ENCODE assay signal across 8 cellular contexts in genomic region chr1:109193653-109194590, GRCh38. TPM values are rescaled to one million over a fixed set of nuclear protein-coding genes. Genes with fewer than 3 reads are reported as not detected.
DNase-seq lines count a peak whose midpoint lies in the region; ATAC-seq and TF ChIP-seq lines count a peak whose summit lies in the region.

No MANE protein-coding gene starts in this region.

- TF ChIP-seq EP300 in Ishikawa (IDR thresholded peaks at IDR 0.05; ENCODE audit: borderline replicate concordance) = no peak
- TF ChIP-seq EP300 in upper lobe of left lung (IDR thresholded peaks at IDR 0.05) = no peak

- TF ChIP-seq CTCF in brain microvascular endothelial cell (IDR thresholded peaks at IDR 0.05; ENCODE audit: low read depth, low read length, missing control alignments) (peak; percentile 83), upper lobe of left lung (IDR thresholded peaks at IDR 0.05) (peak; percentile 49 to 72 (median 64)), uterus (IDR thresholded peaks at IDR 0.05) (no peak)

- H3K9me3 ChIP-seq in upper lobe of left lung (no peaks in the 10 kb centered on the region), uterus (no peaks in the 10 kb centered on the region)

- WGBS in upper lobe of left lung, 2 donors = 30 to 52% methylated on average over 14 of the region's 14 CpGs

- intact Hi-C loops in uterus (cut with DNase I; ENCODE audit: low total_unique reads) = no loop called here

- H3K4me3 Mint-ChIP-seq in T-helper 2 cell treated with Interferon-gamma antibody and Interleukin-4, amounts not matched to agents 5 μg/mL and 100 μg/mL, for 36 hours = no peak overlapping the region

- H3K27me3 Mint-ChIP-seq in T-helper 2 cell treated with Interferon-gamma antibody and Interleukin-4, amounts not matched to agents 5 μg/mL and 100 μg/mL, for 36 hours (ENCODE audit: low read depth) = no peaks in the 10 kb centered on the region

- H3K27me3 ChIP-seq in brain microvascular endothelial cell (replicated peaks) (no peaks in the 10 kb centered on the region), upper lobe of left lung (no peaks in the 10 kb centered on the region), uterus (no peaks in the 10 kb centered on the region)

- in situ Hi-C loops in brain microvascular endothelial cell (cut with HindIII; ENCODE audit: low pct_ligation_motif_present, low sequenced_read_pairs) = no loop called here

- peak; percentile 76 for TF ChIP-seq RAD21 in Ishikawa (IDR thresholded peaks at IDR 0.05; ENCODE audit: low read depth)

- peaks cover 3% of the 10 kb centered on the region for H3K4me1 Mint-ChIP-seq in T-helper 2 cell treated with Interferon-gamma antibody and Interleukin-4, amounts not matched to agents 5 μg/mL and 100 μg/mL, for 36 hours (ENCODE audit: low read depth)

- TF ChIP-seq POLR2A in upper lobe of left lung (IDR thresholded peaks at IDR 0.05) = no peak
- no peak for TF ChIP-seq POLR2A in uterus (IDR thresholded peaks at IDR 0.05)

- H3K36me3 ChIP-seq in brain microvascular endothelial cell (replicated peaks) = no peaks in the 10 kb centered on the region
- H3K36me3 ChIP-seq in upper lobe of left lung = no peaks in the 10 kb centered on the region
- no peaks in the 10 kb centered on the region for H3K36me3 ChIP-seq in uterus

- no peaks in the 10 kb centered on the region for H3K36me3 Mint-ChIP-seq in T-helper 2 cell treated with Interferon-gamma antibody and Interleukin-4, amounts not matched to agents 5 μg/mL and 100 μg/mL, for 36 hours (ENCODE audit: low read depth)

- H3K4me3 ChIP-seq in brain microvascular endothelial cell (ENCODE audit: low read depth, low read length) (no peak overlapping the region), upper lobe of left lung (no peak overlapping the region), uterus (no peak overlapping the region)

- no peaks in the 10 kb centered on the region for H3K9me3 Mint-ChIP-seq in T-helper 2 cell treated with Interferon-gamma antibody and Interleukin-4, amounts not matched to agents 5 μg/mL and 100 μg/mL, for 36 hours

- H3K27ac ChIP-seq in brain microvascular endothelial cell (no peak overlapping the region), upper lobe of left lung (peak overlapping the region in 1 of 4 donors; percentile 47), uterus (no peak overlapping the region)

- peaks cover 5 to 35% (median 19%) of the 10 kb centered on the region in 4 donors for H3K4me1 ChIP-seq in upper lobe of left lung
- no peaks in the 10 kb centered on the region for H3K4me1 ChIP-seq in uterus

- H3K27ac Mint-ChIP-seq in T-helper 2 cell treated with Interferon-gamma antibody and Interleukin-4, amounts not matched to agents 5 μg/mL and 100 μg/mL, for 36 hours = no peak overlapping the region

- peak; percentile 52 to 79 for DNase-seq in NCI-H446 (lab: John Stamatoyannopoulos, UW)
- no peak for DNase-seq in NCI-H446 treated with DMSO at 0.1 percent for 48 hours (lab: John Stamatoyannopoulos, UW)
- peak; percentile 41 for DNase-seq in T-helper 2 cell treated with Interferon-gamma antibody and Interleukin-4, amounts not matched to agents 5 μg/mL and 100 μg/mL, for 36 hours (ENCODE audit: low spot score)
- no peak for DNase-seq in brain microvascular endothelial cell
- DNase-seq in mesenteric fat pad (ENCODE audit: low spot score) = peak; percentile 35
- DNase-seq in upper lobe of left lung = peak in 1 of 2 donors; percentile 61
- DNase-seq in uterus = no peak

- ATAC-seq in upper lobe of left lung (ENCODE audit: low FRiP score in 2 of 2) = peak; percentile 64 to 75

TF ChIP-seq in Ishikawa, 13 proteins besides CTCF, POLR2A, EP300 and RAD21:
- TF ChIP-seq TEAD4 (IDR thresholded peaks at IDR 0.05) = no peak
- no peak for TF ChIP-seq MAX (IDR thresholded peaks at IDR 0.05)
- no peak for TF ChIP-seq EGR1 (IDR thresholded peaks at IDR 0.05)
- no peak for TF ChIP-seq FOXM1 (IDR thresholded peaks at IDR 0.05; ENCODE audit: borderline replicate concordance, low read depth)
- no peak for TF ChIP-seq TAF1 (IDR thresholded peaks at IDR 0.05; ENCODE audit: low read depth)
- no peak for TF ChIP-seq YY1 (IDR thresholded peaks at IDR 0.05; ENCODE audit: low read depth)
- TF ChIP-seq TCF12 (IDR thresholded peaks at IDR 0.05; ENCODE audit: low read depth) = no peak
- no peak for TF ChIP-seq CREB1 (IDR thresholded peaks at IDR 0.05; ENCODE audit: low read depth)
- no peak for TF ChIP-seq CEBPB (IDR thresholded peaks at IDR 0.05)
- no peak for TF ChIP-seq USF1 (IDR thresholded peaks at IDR 0.05)
- TF ChIP-seq ZBTB7A (IDR thresholded peaks at IDR 0.05; ENCODE audit: low read depth) = no peak
- no peak for TF ChIP-seq NFIC (IDR thresholded peaks at IDR 0.05)
- no peak for TF ChIP-seq REST (IDR thresholded peaks at IDR 0.05; ENCODE audit: low read depth)

RNA-seq across cellular contexts. Expression of gene SARS1, which starts 19.8 kb away (rescaled TPM):
- 119 TPM for total RNA-seq in mesenteric fat pad
- 100 to 1,000 TPM; 126 to 212 (median 160) TPM for total RNA-seq in upper lobe of left lung
- 100 to 1,000 TPM in 3 of 4 donors, 10 to 100 TPM in 1; 98.1 to 138 (median 112) TPM for total RNA-seq in uterus

RNA-seq across cellular contexts. Expression of gene CELSR2, which starts 55.4 kb away (rescaled TPM):
- 1.5 TPM for total RNA-seq in mesenteric fat pad
- 10 to 100 TPM in 2 of 6 donors, 1 to 10 TPM in 4; 5.9 to 27.2 (median 8.8) TPM for total RNA-seq in upper lobe of left lung
- total RNA-seq in uterus = 1 to 10 TPM in 3 of 4 donors, under 1 TPM in 1; 0.26 to 9.6 (median 5.4) TPM

Comparison
In these comparisons a context has a peak if more than half of its experiments do, and no peak if none do; other contexts are left out.
1. DNase-seq: peak in NCI-H446 (2 of 2), T-helper 2 cell treated with Interferon-gamma antibody and Interleukin-4, amounts not matched to agents 5 μg/mL and 100 μg/mL, for 36 hours (single experiment) and mesenteric fat pad (single experiment); none in NCI-H446 treated with DMSO at 0.1 percent for 48 hours (single experiment), brain microvascular endothelial cell (single experiment) and uterus (0 of 2).
2. CTCF ChIP-seq: peak in brain microvascular endothelial cell (single experiment) and upper lobe of left lung (6 of 6); none in uterus (0 of 4).